Comparison of ENCODE assay signal across 8 cellular contexts in the genomic region with DNA sequence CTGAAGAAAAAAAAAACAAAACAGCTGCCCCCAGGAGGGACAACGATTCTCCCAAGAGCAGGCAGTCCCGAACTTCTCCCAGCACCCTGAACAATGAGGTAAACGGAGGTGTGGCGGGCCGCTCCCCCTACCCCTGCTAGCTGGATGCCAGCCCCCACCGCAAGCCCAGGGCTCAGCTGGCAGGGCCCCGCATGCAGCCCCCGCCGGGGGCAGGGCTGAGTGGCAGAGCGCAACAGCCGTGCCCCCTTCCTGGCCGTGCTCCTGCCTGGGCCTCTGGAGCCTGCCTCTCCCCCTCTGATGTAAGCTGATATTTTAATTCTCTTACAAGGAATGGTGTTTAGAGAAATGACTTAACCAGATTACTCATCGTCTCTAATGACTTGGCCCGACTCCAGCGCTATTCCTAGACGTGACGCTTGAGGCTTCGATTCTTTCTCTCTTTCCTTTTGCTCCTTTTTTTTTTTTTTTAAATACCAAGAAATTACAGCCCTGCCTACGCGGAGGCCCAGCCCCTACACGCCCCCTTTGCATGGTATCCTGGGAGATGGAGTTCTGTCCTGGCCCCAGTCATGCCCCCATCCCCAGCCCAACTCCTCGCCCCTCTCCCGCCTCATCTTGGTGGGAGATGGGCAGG. TPM values are rescaled to one million over a fixed set of nuclear protein-coding genes. Genes with fewer than 3 reads are reported as not detected.
DNase-seq lines count a peak whose midpoint lies in the region; ATAC-seq and TF ChIP-seq lines count a peak whose summit lies in the region.

No MANE protein-coding gene starts in this region.

- TF ChIP-seq POLR2A in transverse colon (IDR thresholded peaks at IDR 0.05) = peak; percentile 38

- in situ Hi-C loops in transverse colon (cut with MboI; ENCODE audit: low pct_ligation_motif_present in 1 of 4, low pct_unique_long_range_greater_than_20kb in 1 of 4, low sequenced_read_pairs in 3 of 4) = no loop called here

- POLR2A ChIA-PET in BJ (lab: Charles Lee) = interaction anchor here (0.6 kb wide), 1 partner anchor 359 kb away, joined by 4 read pairs; no protein-coding TSS in a partner anchor

- H3K4me3 Mint-ChIP-seq in T-helper 17 cell = peak overlapping the region; percentile 88

- TF ChIP-seq EP300 in transverse colon (IDR thresholded peaks at IDR 0.05; ENCODE audit: low read depth) = peak; percentile 85

- H3K27ac Mint-ChIP-seq in T-helper 17 cell = peak overlapping the region; percentile 95

- H3K36me3 Mint-ChIP-seq in T-helper 17 cell (ENCODE audit: low read depth) = no peaks in the 10 kb centered on the region

- peak overlapping the region; percentile 62 to 100 (median 92) for H3K27ac ChIP-seq in heart right ventricle
- H3K27ac ChIP-seq in transverse colon = peak overlapping the region; percentile 83 to 89 (median 86)

- TF ChIP-seq CTCF in BJ (IDR thresholded peaks at IDR 0.05; ENCODE audit: insufficient read depth, low read depth, low read length) = no peak
- TF ChIP-seq CTCF in heart right ventricle (IDR thresholded peaks at IDR 0.05) = no peak
- TF ChIP-seq CTCF in transverse colon (IDR thresholded peaks at IDR 0.05) = no peak

- DNase-seq in BJ (ENCODE audit: low read depth) (peak; percentile 99), NCI-H1436 (lab: John Stamatoyannopoulos, UW) (peak; percentile 94), T-helper 17 cell (peak; percentile 58 to 78 (median 65)), amniotic stem cell (lab: John Stamatoyannopoulos, UW) (peak; percentile 98), heart right ventricle (peak; percentile 82 to 98), posterior vena cava (ENCODE audit: low spot score) (peak; percentile 98), transverse colon (peak; percentile 95)

- CTCF ChIA-PET in BJ (lab: Yijun Ruan, JAX) = interaction anchor here (0.6 to 4.9 kb wide), 4 partner anchors 16 to 284 kb away, joined by 3 to 20 read pairs (median 11); no protein-coding TSS in a partner anchor

- peaks cover 39 to 95% (median 87%) of the 10 kb centered on the region in 9 donors for H3K4me1 ChIP-seq in heart right ventricle
- H3K4me1 ChIP-seq in transverse colon = peaks cover 37 to 75% (median 60%) of the 10 kb centered on the region in 4 donors

- H3K36me3 ChIP-seq in BJ (ENCODE audit: control insufficient read depth, insufficient read depth, low read length) (no peaks in the 10 kb centered on the region), heart right ventricle (no peaks in the 10 kb centered on the region), transverse colon (no peaks in the 10 kb centered on the region)

- H3K4me3 ChIP-seq in BJ (ENCODE audit: low read depth, low read length) (0 out of 2 replicates have a peak overlapping the region, but pooled peaks have one; percentile 10), heart right ventricle (peak overlapping the region in 9 of 10 donors; percentile 1 to 45 (median 31)), transverse colon (peak overlapping the region; percentile 5 to 36 (median 25))

- ATAC-seq in GM21529 (IDR thresholded peaks at IDR 0.05; ENCODE audit: unreplicated experiment) (peak; percentile 32), T-helper 17 cell (peak; percentile 52), heart right ventricle (peak; percentile 56 to 76 (median 70))

- H3K27me3 ChIP-seq in BJ (ENCODE audit: control insufficient read depth, insufficient read depth, low read length) (no peaks in the 10 kb centered on the region), heart right ventricle (no peaks in the 10 kb centered on the region), transverse colon (no peaks in the 10 kb centered on the region)

- H3K4me1 Mint-ChIP-seq in T-helper 17 cell = peaks cover 31% of the 10 kb centered on the region

- no peaks in the 10 kb centered on the region for H3K9me3 ChIP-seq in T-helper 17 cell (ENCODE audit: control insufficient read depth, low read length, poor library complexity, severe bottlenecking)
- no peaks in the 10 kb centered on the region for H3K9me3 ChIP-seq in heart right ventricle
- H3K9me3 ChIP-seq in transverse colon = no peaks in the 10 kb centered on the region

- H3K27me3 Mint-ChIP-seq in T-helper 17 cell = no peaks in the 10 kb centered on the region

- 8 to 11% methylated on average over 23 of the region's 23 CpGs for WGBS in heart right ventricle, 2 donors
- WGBS in transverse colon (ENCODE audit: low coverage in 1 of 2), 2 donors = 0 to 9% methylated on average over 9 to 23 of the region's 23 CpGs

- intact Hi-C loops in heart right ventricle (cut with DNase I) = loop anchor here in 3 of 10 donors (10.0 kb wide), 2 partner anchors 103 to 337 kb away; a partner anchor contains a TSS
- intact Hi-C loops in posterior vena cava (cut with DNase I) = no loop called here
- intact Hi-C loops in transverse colon (cut with DNase I; ENCODE audit: low total_unique reads) = no loop called here

RNA-seq across cellular contexts. Expression of a gene that starts 4.6 kb away (rescaled TPM):
- 10.4 and 19.1 TPM in 2 replicates for polyA plus RNA-seq in BJ (2011; rRNA removed)
- polyA minus RNA-seq in BJ (2011; rRNA and poly(A)+ RNA removed) = 8.4 and 11.6 TPM in 2 replicates
- total RNA-seq in T-helper 17 cell = 100 to 1,000 TPM; 126 to 139 TPM
- 100 to 1,000 TPM in 1 of 10 donors, 10 to 100 TPM in 9; 12.0 to 121 (median 43.5) TPM for total RNA-seq in heart right ventricle
- polyA plus RNA-seq in heart right ventricle = 10 to 100 TPM; 35.0 to 42.9 TPM
- 100 to 1,000 TPM in 1 of 2 donors, 10 to 100 TPM in 1; 67.4 to 179 TPM for total RNA-seq in posterior vena cava
- 100 to 1,000 TPM in 1 of 4 donors, 10 to 100 TPM in 2, 1 to 10 TPM in 1; 9.8 to 113 (median 18.1) TPM for total RNA-seq in transverse colon

RNA-seq across cellular contexts. Expression of a gene that starts 26.8 kb away (rescaled TPM):
- polyA plus RNA-seq in BJ (2011; rRNA removed) (not detected in 2 replicates), heart right ventricle (under 1 TPM; 0.06 to 0.22 TPM)
- polyA minus RNA-seq in BJ (2011; rRNA and poly(A)+ RNA removed) = not detected in 2 replicates
- total RNA-seq in T-helper 17 cell (under 1 TPM in 1 of 2 donors, not detected in 1; 0.44 TPM), heart right ventricle (under 1 TPM in 2 of 10 donors, not detected in 8; 0.37 to 0.67 TPM), posterior vena cava (under 1 TPM in 1 of 2 donors, not detected in 1; 0.14 TPM), transverse colon (1 to 10 TPM in 2 of 4 donors, under 1 TPM in 1, not detected in 1; 0.32 to 7.9 (median 7.0) TPM)

Comparison
In these comparisons a context has a peak if more than half of its experiments do, and no peak if none do; other contexts are left out.
1. Peak in every context shown above with its lines: DNase-seq, ATAC-seq, H3K4me3 ChIP-seq and H3K27ac ChIP-seq.